Comparison of ENCODE assay signal across 20 cellular contexts in genomic region chr6:110852769-110853168, GRCh38.
"Had no signal": no experiment of that assay in that cellular context is flagged by ENCODE, and none has a peak within 500 bp of the region (broad histone marks: within the 10 kb centered on the region; RNA-seq: fewer than 3 reads in every experiment).

No MANE protein-coding gene starts in this region.

- H3K27ac ChIP-seq: dorsolateral prefrontal cortex, gastrocnemius medialis, heart right ventricle, psoas muscle, right lobe of liver, tibial artery, vagina had no signal

- DNase-seq: dorsolateral prefrontal cortex; effector CD8-positive, alpha-beta T cell; gastrocnemius medialis; heart right ventricle; hypothalamus; kidney glomerular epithelial cell; mucosa of descending colon; naive thymus-derived CD8-positive, alpha-beta T cell; psoas muscle; retina; spleen; stimulated activated CD4-positive, alpha-beta T cell treated with anti-CD3 and anti-CD28 coated beads, Interleukin-15, amount 100 ng/mL, for 24 hours; stimulated activated CD4-positive, alpha-beta T cell treated with anti-CD3 and anti-CD28 coated beads, Interleukin-1b, Interleukin-23, amount 100 ng/mL, for 48 hours; stimulated activated CD4-positive, alpha-beta T cell treated with anti-CD3 and anti-CD28 coated beads, Interleukin-4, amount 100 ng/mL, for 24 hours; tibial artery; upper lobe of left lung had no signal

- H3K27me3 ChIP-seq: dorsolateral prefrontal cortex, gastrocnemius medialis, heart right ventricle, neutrophil, right lobe of liver, spleen, tibial artery, upper lobe of left lung, vagina had no signal

- H3K9me3 ChIP-seq: gastrocnemius medialis, heart right ventricle, mucosa of descending colon, neutrophil, psoas muscle, right lobe of liver, spleen, tibial artery, upper lobe of left lung, vagina had no signal

- H3K4me3 ChIP-seq: dorsolateral prefrontal cortex, gastrocnemius medialis, heart right ventricle, mucosa of descending colon, psoas muscle, right lobe of liver, spleen, tibial artery, upper lobe of left lung, vagina had no signal

- H3K36me3 ChIP-seq: gastrocnemius medialis, heart right ventricle, neutrophil, right lobe of liver, spleen, tibial artery, upper lobe of left lung, vagina had no signal

- ATAC-seq: gastrocnemius medialis; heart right ventricle; mucosa of descending colon; naive thymus-derived CD8-positive, alpha-beta T cell; psoas muscle; right lobe of liver; stimulated activated memory B cell treated with anti-CD40 and anti-IgM and Interleukin-4, amounts not matched to agents 10 μg/mL and 1 μg/mL and 100 μg/mL, for 72 hours had no signal

- H3K4me1 ChIP-seq: gastrocnemius medialis, heart right ventricle, psoas muscle, right lobe of liver, tibial artery, vagina had no signal
